Comparison of ENCODE assay signal across 17 cellular contexts in genomic region chr3:52519445-52520140, GRCh38.
"Had no signal": no experiment of that assay in that cellular context is flagged by ENCODE, and none has a peak within 500 bp of the region (broad histone marks: within the 10 kb centered on the region; RNA-seq: fewer than 3 reads in every experiment).

No MANE protein-coding gene starts in this region.

- H3K27ac Mint-ChIP-seq: activated CD4-positive, alpha-beta T cell treated with anti-CD3 and anti-CD28 coated beads, Interleukin-2, amount 10 ng/mL, durations not matched to agents 24 days and 14 days; activated CD8-positive, alpha-beta T cell treated with anti-CD3 and anti-CD28 coated beads for 36 hours; activated naive CD8-positive, alpha-beta T cell treated with anti-CD3 and anti-CD28 coated beads, Interleukin-2, amount 10 ng/mL, durations not matched to agents 7 days and 5 days; activated T-helper 17 cell treated with anti-CD3 and anti-CD28 coated beads, Interleukin-2, amount 50 U/mL, for 72 hours; effector memory CD8-positive, alpha-beta T cell; stimulated activated naive CD8-positive, alpha-beta T cell treated with anti-CD3 and anti-CD28 coated beads, Interleukin-15, Interleukin-2, amounts not matched to agents 100 ng/mL and 50 ng/mL, for 24 hours had no signal

- H3K4me2 ChIP-seq: hepatocyte had no signal

- H3K4me3 Mint-ChIP-seq: activated CD4-positive, alpha-beta T cell treated with anti-CD3 and anti-CD28 coated beads, Interleukin-2, amount 10 ng/mL, durations not matched to agents 24 days and 14 days; activated CD8-positive, alpha-beta T cell treated with anti-CD3 and anti-CD28 coated beads for 36 hours; activated naive CD8-positive, alpha-beta T cell treated with anti-CD3 and anti-CD28 coated beads, Interleukin-2, amount 10 ng/mL, durations not matched to agents 7 days and 5 days; activated T-helper 17 cell treated with anti-CD3 and anti-CD28 coated beads, Interleukin-2, amount 50 U/mL, for 72 hours; effector memory CD8-positive, alpha-beta T cell; stimulated activated naive CD8-positive, alpha-beta T cell treated with anti-CD3 and anti-CD28 coated beads, Interleukin-15, Interleukin-2, amounts not matched to agents 100 ng/mL and 50 ng/mL, for 24 hours had no signal

- H3K4me1 ChIP-seq: prostate gland had no signal

- H3K9me3 Mint-ChIP-seq: activated CD4-positive, alpha-beta T cell treated with anti-CD3 and anti-CD28 coated beads, Interleukin-2, amount 10 ng/mL, durations not matched to agents 24 days and 14 days; activated CD8-positive, alpha-beta T cell treated with anti-CD3 and anti-CD28 coated beads for 36 hours; activated naive CD8-positive, alpha-beta T cell treated with anti-CD3 and anti-CD28 coated beads, Interleukin-2, amount 10 ng/mL, durations not matched to agents 7 days and 5 days; activated T-helper 17 cell treated with anti-CD3 and anti-CD28 coated beads, Interleukin-2, amount 50 U/mL, for 72 hours; effector memory CD8-positive, alpha-beta T cell; stimulated activated naive CD8-positive, alpha-beta T cell treated with anti-CD3 and anti-CD28 coated beads, Interleukin-15, Interleukin-2, amounts not matched to agents 100 ng/mL and 50 ng/mL, for 24 hours had no signal

- H3K27me3 ChIP-seq: hepatocyte, left lung, right atrium auricular region, transverse colon had no signal

- H3K4me1 Mint-ChIP-seq: activated CD4-positive, alpha-beta T cell treated with anti-CD3 and anti-CD28 coated beads, Interleukin-2, amount 10 ng/mL, durations not matched to agents 24 days and 14 days; activated naive CD8-positive, alpha-beta T cell treated with anti-CD3 and anti-CD28 coated beads, Interleukin-2, amount 10 ng/mL, durations not matched to agents 7 days and 5 days; activated T-helper 17 cell treated with anti-CD3 and anti-CD28 coated beads, Interleukin-2, amount 50 U/mL, for 72 hours had no signal

- H3K9me3 ChIP-seq: left lung, prostate gland, right atrium auricular region, transverse colon had no signal

- DNase-seq: activated CD4-positive, alpha-beta T cell treated with anti-CD3 and anti-CD28 coated beads, Interleukin-2, amount 10 ng/mL, durations not matched to agents 24 days and 14 days; activated CD8-positive, alpha-beta T cell treated with anti-CD3 and anti-CD28 coated beads for 36 hours; activated naive CD4-positive, alpha-beta T cell; activated naive CD8-positive, alpha-beta T cell treated with anti-CD3 and anti-CD28 coated beads, Interleukin-2, amount 10 ng/mL, durations not matched to agents 7 days and 5 days; activated T-cell treated with anti-CD3 and anti-CD28 coated beads, Interleukin-2, amount 50 U/mL, for 1 hour; effector memory CD8-positive, alpha-beta T cell; stimulated activated CD4-positive, alpha-beta T cell treated with anti-CD3 and anti-CD28 coated beads, Interleukin-15, amount 100 ng/mL, for 24 hours; stimulated activated CD4-positive, alpha-beta T cell treated with anti-CD3 and anti-CD28 coated beads, Interleukin-2, amount 100 ng/mL, for 48 hours; T1000 had no signal

- ATAC-seq: activated CD8-positive, alpha-beta T cell treated with anti-CD3 and anti-CD28 coated beads for 36 hours; activated T-helper 17 cell treated with anti-CD3 and anti-CD28 coated beads, Interleukin-2, amount 50 U/mL, for 72 hours; effector memory CD8-positive, alpha-beta T cell had no signal

- FAIRE-seq: small intestine had no signal

- H3K79me2 ChIP-seq: hepatocyte had no signal

- H3K27me3 Mint-ChIP-seq: activated CD4-positive, alpha-beta T cell treated with anti-CD3 and anti-CD28 coated beads, Interleukin-2, amount 10 ng/mL, durations not matched to agents 24 days and 14 days; activated CD8-positive, alpha-beta T cell treated with anti-CD3 and anti-CD28 coated beads for 36 hours; activated naive CD8-positive, alpha-beta T cell treated with anti-CD3 and anti-CD28 coated beads, Interleukin-2, amount 10 ng/mL, durations not matched to agents 7 days and 5 days; activated T-helper 17 cell treated with anti-CD3 and anti-CD28 coated beads, Interleukin-2, amount 50 U/mL, for 72 hours; effector memory CD8-positive, alpha-beta T cell; stimulated activated naive CD8-positive, alpha-beta T cell treated with anti-CD3 and anti-CD28 coated beads, Interleukin-15, Interleukin-2, amounts not matched to agents 100 ng/mL and 50 ng/mL, for 24 hours had no signal

- H3K36me3 ChIP-seq: prostate gland, transverse colon had no signal

- H2AFZ ChIP-seq: hepatocyte had no signal

- H3K4me3 ChIP-seq: hepatocyte, prostate gland had no signal

- H3K27ac ChIP-seq: hepatocyte, left lung, prostate gland, right atrium auricular region, transverse colon had no signal
